ENCODE assay signal across 17 cellular contexts in genomic region chr4:26952891-26953290, GRCh38.
DNase-seq lines count a peak whose midpoint lies in the region; ATAC-seq, FAIRE-seq and TF ChIP-seq lines count a peak whose summit lies in the region.
"Had no signal": no experiment of that assay in that cellular context is flagged by ENCODE, and none has a peak within 500 bp of the region (broad histone marks: within the 10 kb centered on the region; RNA-seq: fewer than 3 reads in every experiment).

No MANE protein-coding gene starts in this region.

- no peak overlapping the region for H3K4me3 ChIP-seq in CD8-positive, alpha-beta T cell (ENCODE audit: low read depth, low read length)
- H3K4me3 ChIP-seq in K562 (no peak overlapping the region), esophagus squamous epithelium (no peak overlapping the region)
- H3K4me3 ChIP-seq: GM23338 had no signal

- no peak for ATAC-seq in CD8-positive, alpha-beta T cell
- ATAC-seq in K562 = no peak
- ATAC-seq in GM21723 (IDR thresholded peaks at IDR 0.05; ENCODE audit: unreplicated experiment) = no peak
- ATAC-seq in HG03280 (IDR thresholded peaks at IDR 0.05; ENCODE audit: unreplicated experiment) = no peak
- ATAC-seq: GM23338 had no signal

- in situ Hi-C loops in K562 (cut with MboI) = no loop called here
- in situ Hi-C loops in ACHN (cut with HindIII; ENCODE audit: low pct_ligation_motif_present, low pct_unique_long_range_greater_than_20kb, low sequenced_read_pairs) = no loop called here

- no TSS peak for BruUV-seq in K562 (replicated peaks; lab: Mats Ljungman, UMichigan)

- no peaks in the 10 kb centered on the region for H3K79me2 ChIP-seq in K562 (ENCODE audit: control insufficient read depth, insufficient read depth, low read length)

- CTCF ChIA-PET in CD8-positive, alpha-beta T cell (lab: Charles Lee) = no interaction called here
- CTCF ChIA-PET in K562 (lab: Yijun Ruan, JAX; ENCODE audit: low intra/inter-chr PET ratio) = no interaction called here

- TF ChIP-seq RAD21 in K562 (CRISPR knock-in tag; conservative IDR thresholded peaks at IDR 0.05 in 1 of 2, IDR thresholded peaks at IDR 0.05 in 1 of 2) = no peak

- TF ChIP-seq CTCF in CD8-positive, alpha-beta T cell (IDR thresholded peaks at IDR 0.05) = no peak
- TF ChIP-seq CTCF in K562 (IDR thresholded peaks at IDR 0.05 in 2 of 3, conservative IDR thresholded peaks at IDR 0.05 in 1 of 3; ENCODE audit: insufficient read depth in 2 of 3, low read depth in 1 of 3, low read length in 3 of 3) (no peak), esophagus squamous epithelium (IDR thresholded peaks at IDR 0.05) (no peak)

- H3K27ac ChIP-seq in CD8-positive, alpha-beta T cell (ENCODE audit: low read depth, low read length) = no peak overlapping the region
- H3K27ac ChIP-seq in K562 (ENCODE audit: extremely low read depth, low read depth, low read length) = no peak overlapping the region
- no peak overlapping the region for H3K27ac ChIP-seq in esophagus squamous epithelium

- no peak overlapping the region for H3K4me3 Mint-ChIP-seq in CD8-positive, alpha-beta T cell
- H3K4me3 Mint-ChIP-seq: CD14-positive monocyte; CD8-positive, alpha-beta memory T cell; GM23338 had no signal

- H3K9me3 Mint-ChIP-seq in CD8-positive, alpha-beta T cell = no peaks in the 10 kb centered on the region
- H3K9me3 Mint-ChIP-seq: GM23338 had no signal

- peaks cover 56% of the 10 kb centered on the region for H3K4me1 Mint-ChIP-seq in CD8-positive, alpha-beta T cell (ENCODE audit: low read depth)
- H3K4me1 Mint-ChIP-seq: GM23338 had no signal

- no peak for TF ChIP-seq EP300 in K562 (IDR thresholded peaks at IDR 0.05; ENCODE audit: low read length)

- no peak for DNase-seq in CD8-positive, alpha-beta T cell
- DNase-seq in GM19239 (ENCODE audit: insufficient read length, low spot score) = no peak
- no peak for DNase-seq in K562 (ENCODE audit: extremely low read depth in 1 of 4, low spot score in 3 of 4)
- peak; percentile 34 for DNase-seq in myocyte (ENCODE audit: low read depth)
- DNase-seq in ACHN = no peak
- DNase-seq in esophagus squamous epithelium (lab: John Stamatoyannopoulos, UW) = no peak
- DNase-seq: Caco-2; CD8-positive, alpha-beta memory T cell; DMS53; H7; KBM-7 had no signal

- no peaks in the 10 kb centered on the region for H3K9me1 ChIP-seq in K562 (ENCODE audit: control insufficient read depth, insufficient read depth, low read length)

- H2AFZ ChIP-seq in K562 (ENCODE audit: low read depth, low read length) = no peak overlapping the region
- H2AFZ ChIP-seq: GM23338 had no signal

- peaks cover 21% of the 10 kb centered on the region for H3K36me3 Mint-ChIP-seq in CD8-positive, alpha-beta T cell

- H3K27ac Mint-ChIP-seq in CD8-positive, alpha-beta T cell = peak overlapping the region; percentile 33
- H3K27ac Mint-ChIP-seq: CD14-positive monocyte, GM23338 had no signal

- TF ChIP-seq POLR2A in K562 (conservative IDR thresholded peaks at IDR 0.05) (no peak), esophagus squamous epithelium (IDR thresholded peaks at IDR 0.05) (no peak)

- H3K4me2 ChIP-seq in K562 (ENCODE audit: insufficient read depth, low read length) = no peak overlapping the region
- H3K4me2 ChIP-seq: GM23338 had no signal

- H3K4me1 ChIP-seq in CD8-positive, alpha-beta T cell (ENCODE audit: insufficient read depth, low read length) = peaks cover 24% of the 10 kb centered on the region
- no peaks in the 10 kb centered on the region; a peak in 1 of 5 replicates for H3K4me1 ChIP-seq in K562 (replicated peaks in 1 of 2; ENCODE audit: control insufficient read depth in 2 of 2, insufficient read depth in 2 of 2, low read length in 2 of 2)
- H3K4me1 ChIP-seq in esophagus squamous epithelium = no peaks in the 10 kb centered on the region
- H3K4me1 ChIP-seq: Caco-2 had no signal

- no peaks in the 10 kb centered on the region for H3K27me3 ChIP-seq in CD8-positive, alpha-beta T cell (ENCODE audit: insufficient read depth, low read length)
- H3K27me3 ChIP-seq in K562 (ENCODE audit: control insufficient read depth in 2 of 2, insufficient read depth in 2 of 2, low read length in 2 of 2) = no peaks in the 10 kb centered on the region
- H3K27me3 ChIP-seq in esophagus squamous epithelium = no peaks in the 10 kb centered on the region

- FAIRE-seq in GM19239 (lab: Jason Lieb, UNC) (peak; percentile 14), K562 (lab: Jason Lieb, UNC) (peak; percentile 11)
- FAIRE-seq: A204.1, HTR-8/SVneo had no signal

- no peaks in the 10 kb centered on the region for H3K36me3 ChIP-seq in CD8-positive, alpha-beta T cell (ENCODE audit: insufficient read depth, low read length)
- H3K36me3 ChIP-seq in K562 (ENCODE audit: control insufficient read depth, insufficient read depth, low read length) (no peaks in the 10 kb centered on the region), esophagus squamous epithelium (no peaks in the 10 kb centered on the region)

- no peaks in the 10 kb centered on the region for H4K20me1 ChIP-seq in K562 (replicated peaks; ENCODE audit: control insufficient read depth, insufficient read depth, low read length)

- 86% methylated on average over 2 of the region's 2 CpGs for whole genome bisulfite sequencing in K562 (ENCODE audit: insufficient coverage, low coverage, missing lambda C conversion rate)
- 79 to 100% methylated on average over 2 of the region's 2 CpGs for WGBS in esophagus squamous epithelium, 2 donors

- H3K9me3 ChIP-seq in CD8-positive, alpha-beta T cell (ENCODE audit: low read length) = no peaks in the 10 kb centered on the region
- H3K9me3 ChIP-seq in K562 (replicated peaks; ENCODE audit: control insufficient read depth, insufficient read depth, low read depth, low read length) (no peaks in the 10 kb centered on the region), esophagus squamous epithelium (no peaks in the 10 kb centered on the region)
- H3K9me3 ChIP-seq: Caco-2 had no signal

- no peaks in the 10 kb centered on the region for H3K27me3 Mint-ChIP-seq in CD8-positive, alpha-beta T cell (ENCODE audit: low read depth)
- H3K27me3 Mint-ChIP-seq: CD8-positive, alpha-beta memory T cell had no signal

- POLR2A ChIA-PET in CD8-positive, alpha-beta T cell (lab: Charles Lee) = interaction anchor here (0.6 kb wide), 1 partner anchor 71 kb away, joined by 4 read pairs; no protein-coding TSS in a partner anchor
- POLR2A ChIA-PET in K562 (lab: Yijun Ruan, JAX) = no interaction called here

- intact Hi-C loops in CD8-positive, alpha-beta T cell (cut with DNase I, micrococcal nuclease) = loop anchor here in 1 of 2 experiments (5.0 kb wide), 2 partner anchors 34 to 36 kb away; no protein-coding TSS in a partner anchor
- intact Hi-C loops in K562 (cut with micrococcal nuclease) = no loop called here
- intact Hi-C loops in esophagus squamous epithelium (cut with DNase I) = no loop called here

- H3K9ac ChIP-seq in K562 (ENCODE audit: insufficient read depth in 1 of 2, low read depth in 2 of 2, low read length in 2 of 2) = no peak overlapping the region

TF ChIP-seq in K562, 482 proteins besides CTCF, POLR2A, EP300 and RAD21:
- no peak for TF ChIP-seq SRSF7 (optimal IDR thresholded peaks at IDR 0.05; ENCODE audit: low read depth, low read length)
- no peak for TF ChIP-seq ZNF589 (CRISPR knock-in tag; IDR thresholded peaks at IDR 0.05; ENCODE audit: low read depth)
- no peak for TF ChIP-seq POLR2AphosphoS2 (IDR thresholded peaks at IDR 0.05; ENCODE audit: low read length)
- TF ChIP-seq PHB (CRISPR knock-in tag; IDR thresholded peaks at IDR 0.05) = no peak
- no peak for TF ChIP-seq BDP1 (IDR thresholded peaks at IDR 0.05; ENCODE audit: insufficient read depth, insufficient read length)
- TF ChIP-seq, protein P1, sequence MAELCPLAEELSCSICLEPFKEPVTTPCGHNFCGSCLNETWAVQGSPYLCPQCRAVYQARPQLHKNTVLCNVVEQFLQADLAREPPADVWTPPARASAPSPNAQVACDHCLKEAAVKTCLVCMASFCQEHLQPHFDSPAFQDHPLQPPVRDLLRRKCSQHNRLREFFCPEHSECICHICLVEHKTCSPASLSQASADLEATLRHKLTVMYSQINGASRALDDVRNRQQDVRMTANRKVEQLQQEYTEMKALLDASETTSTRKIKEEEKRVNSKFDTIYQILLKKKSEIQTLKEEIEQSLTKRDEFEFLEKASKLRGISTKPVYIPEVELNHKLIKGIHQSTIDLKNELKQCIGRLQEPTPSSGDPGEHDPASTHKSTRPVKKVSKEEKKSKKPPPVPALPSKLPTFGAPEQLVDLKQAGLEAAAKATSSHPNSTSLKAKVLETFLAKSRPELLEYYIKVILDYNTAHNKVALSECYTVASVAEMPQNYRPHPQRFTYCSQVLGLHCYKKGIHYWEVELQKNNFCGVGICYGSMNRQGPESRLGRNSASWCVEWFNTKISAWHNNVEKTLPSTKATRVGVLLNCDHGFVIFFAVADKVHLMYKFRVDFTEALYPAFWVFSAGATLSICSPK (IDR thresholded peaks at IDR 0.05; ENCODE audit: borderline replicate concordance) = no peak
